1 cellular context compared by ENCODE assay signal in the genomic region with DNA sequence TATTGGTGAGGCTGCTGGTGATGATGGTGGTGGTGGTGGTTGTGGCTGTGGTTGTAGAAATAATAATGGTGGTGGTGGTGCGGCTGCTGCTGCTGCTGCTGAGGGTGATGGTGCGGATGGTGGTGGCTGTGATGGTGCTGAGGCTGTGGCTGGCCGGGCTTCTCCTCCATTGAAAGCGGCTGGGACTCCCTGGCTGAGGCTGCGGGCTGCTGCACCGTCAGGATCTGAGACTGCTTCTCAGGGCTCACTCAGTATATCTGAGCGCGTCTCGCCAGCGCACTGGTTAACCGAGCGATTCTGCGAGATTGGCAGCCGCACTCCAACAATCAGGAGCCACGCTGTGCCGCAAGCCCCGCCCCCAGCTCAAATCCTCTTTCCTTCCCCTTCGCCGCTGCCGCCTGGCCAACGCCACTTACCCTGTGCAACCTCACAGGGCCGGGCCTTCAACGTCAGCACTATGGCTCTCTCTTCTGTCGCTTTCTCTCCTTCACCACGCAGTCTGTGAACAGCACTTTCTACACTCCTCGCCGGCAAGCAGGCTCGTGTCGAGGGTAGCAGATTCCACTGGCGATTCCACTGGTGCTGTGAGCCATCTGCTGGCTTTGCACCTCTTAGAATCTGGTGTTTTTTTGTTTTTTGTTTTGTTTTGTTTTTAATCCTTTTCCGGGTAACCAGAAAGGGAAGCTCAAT.
A peak's percentile ranks its signal among the peaks of the same experiment; 100 is the strongest.
TF ChIP-seq lines count a peak whose summit lies in the region.

A gene with protein sequence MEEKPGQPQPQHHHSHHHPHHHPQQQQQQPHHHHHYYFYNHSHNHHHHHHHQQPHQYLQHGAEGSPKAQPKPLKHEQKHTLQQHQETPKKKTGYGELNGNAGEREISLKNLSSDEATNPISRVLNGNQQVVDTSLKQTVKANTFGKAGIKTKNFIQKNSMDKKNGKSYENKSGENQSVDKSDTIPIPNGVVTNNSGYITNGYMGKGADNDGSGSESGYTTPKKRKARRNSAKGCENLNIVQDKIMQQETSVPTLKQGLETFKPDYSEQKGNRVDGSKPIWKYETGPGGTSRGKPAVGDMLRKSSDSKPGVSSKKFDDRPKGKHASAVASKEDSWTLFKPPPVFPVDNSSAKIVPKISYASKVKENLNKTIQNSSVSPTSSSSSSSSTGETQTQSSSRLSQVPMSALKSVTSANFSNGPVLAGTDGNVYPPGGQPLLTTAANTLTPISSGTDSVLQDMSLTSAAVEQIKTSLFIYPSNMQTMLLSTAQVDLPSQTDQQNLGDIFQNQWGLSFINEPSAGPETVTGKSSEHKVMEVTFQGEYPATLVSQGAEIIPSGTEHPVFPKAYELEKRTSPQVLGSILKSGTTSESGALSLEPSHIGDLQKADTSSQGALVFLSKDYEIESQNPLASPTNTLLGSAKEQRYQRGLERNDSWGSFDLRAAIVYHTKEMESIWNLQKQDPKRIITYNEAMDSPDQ (minus strand): TSS at position 259 of the 690 bp plus-strand sequence. CDS start 89 bp downstream, at position 170.

TF ChIP-seq in HepG2, 621 proteins besides CTCF, POLR2A, EP300 and RAD21 (continued from another document and continues in another):
- no peak for TF ChIP-seq SYNCRIP (IDR thresholded peaks at IDR 0.05; ENCODE audit: insufficient read depth, low read depth, low read length)
- peak; percentile 31; the same call in 1 of the 2 replicates for TF ChIP-seq SOX13 (IDR thresholded peaks at IDR 0.05)
- peak in 1 of 2 experiments; percentile 52; a peak in 1 of 4 replicates for TF ChIP-seq SOX13 (CRISPR knock-in tag; conservative IDR thresholded peaks at IDR 0.05 in 1 of 2, IDR thresholded peaks at IDR 0.05 in 1 of 2)
- TF ChIP-seq PAX8 (CRISPR knock-in tag; IDR thresholded peaks at IDR 0.05; ENCODE audit: borderline replicate concordance) = no peak
- TF ChIP-seq ZNF264 (CRISPR knock-in tag; IDR thresholded peaks at IDR 0.05) = peak; percentile 74; the same call in 1 of the 2 replicates
- TF ChIP-seq RERE (CRISPR knock-in tag; IDR thresholded peaks at IDR 0.05; ENCODE audit: low read depth) = 0 out of 2 replicates have a peak, but pooled peaks have one; percentile 29
- TF ChIP-seq, protein P1, sequence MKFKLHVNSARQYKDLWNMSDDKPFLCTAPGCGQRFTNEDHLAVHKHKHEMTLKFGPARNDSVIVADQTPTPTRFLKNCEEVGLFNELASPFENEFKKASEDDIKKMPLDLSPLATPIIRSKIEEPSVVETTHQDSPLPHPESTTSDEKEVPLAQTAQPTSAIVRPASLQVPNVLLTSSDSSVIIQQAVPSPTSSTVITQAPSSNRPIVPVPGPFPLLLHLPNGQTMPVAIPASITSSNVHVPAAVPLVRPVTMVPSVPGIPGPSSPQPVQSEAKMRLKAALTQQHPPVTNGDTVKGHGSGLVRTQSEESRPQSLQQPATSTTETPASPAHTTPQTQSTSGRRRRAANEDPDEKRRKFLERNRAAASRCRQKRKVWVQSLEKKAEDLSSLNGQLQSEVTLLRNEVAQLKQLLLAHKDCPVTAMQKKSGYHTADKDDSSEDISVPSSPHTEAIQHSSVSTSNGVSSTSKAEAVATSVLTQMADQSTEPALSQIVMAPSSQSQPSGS (CRISPR knock-in tag; IDR thresholded peaks at IDR 0.05) = peak; percentile 70
- TF ChIP-seq, protein P2, sequence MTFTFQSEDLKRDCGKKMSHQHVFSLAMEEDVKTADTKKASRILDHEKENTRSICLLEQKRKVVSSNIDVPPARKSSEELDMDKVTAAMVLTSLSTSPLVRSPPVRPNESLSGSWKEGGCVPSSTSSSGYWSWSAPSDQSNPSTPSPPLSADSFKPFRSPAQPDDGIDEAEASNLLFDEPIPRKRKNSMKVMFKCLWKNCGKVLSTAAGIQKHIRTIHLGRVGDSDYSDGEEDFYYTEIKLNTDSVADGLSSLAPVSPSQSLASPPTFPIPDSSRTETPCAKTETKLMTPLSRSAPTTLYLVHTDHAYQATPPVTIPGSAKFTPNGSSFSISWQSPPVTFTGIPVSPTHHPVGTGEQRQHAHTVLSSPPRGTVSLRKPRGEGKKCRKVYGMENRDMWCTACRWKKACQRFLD (CRISPR knock-in tag; IDR thresholded peaks at IDR 0.05; ENCODE audit: borderline replicate concordance) = peak; percentile 67
- no peak; the same call in 1 of the 2 replicates for TF ChIP-seq REL (CRISPR knock-in tag; conservative IDR thresholded peaks at IDR 0.05)
- TF ChIP-seq ZNF660 (CRISPR knock-in tag; IDR thresholded peaks at IDR 0.05; ENCODE audit: borderline replicate concordance, low read depth) = no peak; the same call in 1 of the 2 replicates
- peak; percentile 83; the same call in 1 of the 2 replicates for TF ChIP-seq ZNF138 (CRISPR knock-in tag; IDR thresholded peaks at IDR 0.05; ENCODE audit: low read depth)
- TF ChIP-seq ZFP37 (CRISPR knock-in tag; IDR thresholded peaks at IDR 0.05; ENCODE audit: borderline replicate concordance) = peak; percentile 82; the same call in 1 of the 2 replicates
- 0 out of 2 replicates have a peak, but pooled peaks have one; percentile 33 for TF ChIP-seq MIXL1 (CRISPR knock-in tag; IDR thresholded peaks at IDR 0.05)
- TF ChIP-seq ZBTB2 (CRISPR knock-in tag; IDR thresholded peaks at IDR 0.05; ENCODE audit: low read depth) = peak; percentile 18; the same call in 1 of the 2 replicates
- peak; percentile 46; the same call in 1 of the 2 replicates for TF ChIP-seq RARA (CRISPR knock-in tag; IDR thresholded peaks at IDR 0.05)
- peak; percentile 97 for TF ChIP-seq HOXA3 (CRISPR knock-in tag; IDR thresholded peaks at IDR 0.05)
- TF ChIP-seq AGO2 (optimal IDR thresholded peaks at IDR 0.05; ENCODE audit: low read depth, low read length) = no peak
- TF ChIP-seq, protein P3, sequence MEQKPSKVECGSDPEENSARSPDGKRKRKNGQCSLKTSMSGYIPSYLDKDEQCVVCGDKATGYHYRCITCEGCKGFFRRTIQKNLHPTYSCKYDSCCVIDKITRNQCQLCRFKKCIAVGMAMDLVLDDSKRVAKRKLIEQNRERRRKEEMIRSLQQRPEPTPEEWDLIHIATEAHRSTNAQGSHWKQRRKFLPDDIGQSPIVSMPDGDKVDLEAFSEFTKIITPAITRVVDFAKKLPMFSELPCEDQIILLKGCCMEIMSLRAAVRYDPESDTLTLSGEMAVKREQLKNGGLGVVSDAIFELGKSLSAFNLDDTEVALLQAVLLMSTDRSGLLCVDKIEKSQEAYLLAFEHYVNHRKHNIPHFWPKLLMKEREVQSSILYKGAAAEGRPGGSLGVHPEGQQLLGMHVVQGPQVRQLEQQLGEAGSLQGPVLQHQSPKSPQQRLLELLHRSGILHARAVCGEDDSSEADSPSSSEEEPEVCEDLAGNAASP (CRISPR knock-in tag; IDR thresholded peaks at IDR 0.05; ENCODE audit: borderline replicate concordance) = peak; percentile 83
- TF ChIP-seq, protein P4, sequence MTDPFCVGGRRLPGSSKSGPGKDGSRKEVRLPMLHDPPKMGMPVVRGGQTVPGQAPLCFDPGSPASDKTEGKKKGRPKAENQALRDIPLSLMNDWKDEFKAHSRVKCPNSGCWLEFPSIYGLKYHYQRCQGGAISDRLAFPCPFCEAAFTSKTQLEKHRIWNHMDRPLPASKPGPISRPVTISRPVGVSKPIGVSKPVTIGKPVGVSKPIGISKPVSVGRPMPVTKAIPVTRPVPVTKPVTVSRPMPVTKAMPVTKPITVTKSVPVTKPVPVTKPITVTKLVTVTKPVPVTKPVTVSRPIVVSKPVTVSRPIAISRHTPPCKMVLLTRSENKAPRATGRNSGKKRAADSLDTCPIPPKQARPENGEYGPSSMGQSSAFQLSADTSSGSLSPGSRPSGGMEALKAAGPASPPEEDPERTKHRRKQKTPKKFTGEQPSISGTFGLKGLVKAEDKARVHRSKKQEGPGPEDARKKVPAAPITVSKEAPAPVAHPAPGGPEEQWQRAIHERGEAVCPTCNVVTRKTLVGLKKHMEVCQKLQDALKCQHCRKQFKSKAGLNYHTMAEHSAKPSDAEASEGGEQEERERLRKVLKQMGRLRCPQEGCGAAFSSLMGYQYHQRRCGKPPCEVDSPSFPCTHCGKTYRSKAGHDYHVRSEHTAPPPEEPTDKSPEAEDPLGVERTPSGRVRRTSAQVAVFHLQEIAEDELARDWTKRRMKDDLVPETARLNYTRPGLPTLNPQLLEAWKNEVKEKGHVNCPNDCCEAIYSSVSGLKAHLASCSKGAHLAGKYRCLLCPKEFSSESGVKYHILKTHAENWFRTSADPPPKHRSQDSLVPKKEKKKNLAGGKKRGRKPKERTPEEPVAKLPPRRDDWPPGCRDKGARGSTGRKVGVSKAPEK (CRISPR knock-in tag; IDR thresholded peaks at IDR 0.05; ENCODE audit: borderline replicate concordance) = peak; percentile 91
- TF ChIP-seq PRMT3 (CRISPR knock-in tag; IDR thresholded peaks at IDR 0.05; ENCODE audit: borderline replicate concordance, low read depth) = no peak
- TF ChIP-seq, protein P5, sequence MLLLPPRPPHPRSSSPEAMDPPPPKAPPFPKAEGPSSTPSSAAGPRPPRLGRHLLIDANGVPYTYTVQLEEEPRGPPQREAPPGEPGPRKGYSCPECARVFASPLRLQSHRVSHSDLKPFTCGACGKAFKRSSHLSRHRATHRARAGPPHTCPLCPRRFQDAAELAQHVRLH (CRISPR knock-in tag; IDR thresholded peaks at IDR 0.05; ENCODE audit: borderline replicate concordance, low read depth) = peak; percentile 82; the same call in 1 of the 2 replicates
- TF ChIP-seq, protein P6, sequence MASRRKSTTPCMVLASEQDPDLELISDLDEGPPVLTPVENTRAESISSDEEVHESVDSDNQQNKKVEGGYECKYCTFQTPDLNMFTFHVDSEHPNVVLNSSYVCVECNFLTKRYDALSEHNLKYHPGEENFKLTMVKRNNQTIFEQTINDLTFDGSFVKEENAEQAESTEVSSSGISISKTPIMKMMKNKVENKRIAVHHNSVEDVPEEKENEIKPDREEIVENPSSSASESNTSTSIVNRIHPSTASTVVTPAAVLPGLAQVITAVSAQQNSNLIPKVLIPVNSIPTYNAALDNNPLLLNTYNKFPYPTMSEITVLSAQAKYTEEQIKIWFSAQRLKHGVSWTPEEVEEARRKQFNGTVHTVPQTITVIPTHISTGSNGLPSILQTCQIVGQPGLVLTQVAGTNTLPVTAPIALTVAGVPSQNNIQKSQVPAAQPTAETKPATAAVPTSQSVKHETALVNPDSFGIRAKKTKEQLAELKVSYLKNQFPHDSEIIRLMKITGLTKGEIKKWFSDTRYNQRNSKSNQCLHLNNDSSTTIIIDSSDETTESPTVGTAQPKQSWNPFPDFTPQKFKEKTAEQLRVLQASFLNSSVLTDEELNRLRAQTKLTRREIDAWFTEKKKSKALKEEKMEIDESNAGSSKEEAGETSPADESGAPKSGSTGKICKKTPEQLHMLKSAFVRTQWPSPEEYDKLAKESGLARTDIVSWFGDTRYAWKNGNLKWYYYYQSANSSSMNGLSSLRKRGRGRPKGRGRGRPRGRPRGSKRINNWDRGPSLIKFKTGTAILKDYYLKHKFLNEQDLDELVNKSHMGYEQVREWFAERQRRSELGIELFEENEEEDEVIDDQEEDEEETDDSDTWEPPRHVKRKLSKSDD (CRISPR knock-in tag; IDR thresholded peaks at IDR 0.05; ENCODE audit: low read depth) = peak; percentile 80
